ENCODE assay signal across 24 cellular contexts in genomic region chr4:169984745-169985144, GRCh38. TPM values are rescaled to one million over a fixed set of nuclear protein-coding genes. Genes with fewer than 3 reads are reported as not detected.
DNase-seq lines count a peak whose midpoint lies in the region; ATAC-seq, FAIRE-seq and TF ChIP-seq lines count a peak whose summit lies in the region.
"Had no signal": no experiment of that assay in that cellular context is flagged by ENCODE, and none has a peak within 500 bp of the region (broad histone marks: within the 10 kb centered on the region; RNA-seq: fewer than 3 reads in every experiment).

No MANE protein-coding gene starts in this region.

- no peak overlapping the region for H3K14ac ChIP-seq in neuronal stem cell (ENCODE audit: low read length)

- no peaks in the 10 kb centered on the region for H4K20me1 ChIP-seq in HepG2 (ENCODE audit: insufficient read depth, low read length)
- H4K20me1 ChIP-seq: BLaER1 treated with 17β-estradiol and CSF1 and Interleukin-3, amounts not matched to agents 10 nM and 100 nM had no signal

- H3K27me3 ChIP-seq in HepG2 (ENCODE audit: control insufficient read depth in 1 of 2, insufficient read depth in 2 of 2, low read length in 2 of 2): no peaks in the 10 kb centered on the region
- no peaks in the 10 kb centered on the region for H3K27me3 ChIP-seq in right lobe of liver
- H3K27me3 ChIP-seq in WERI-Rb-1 (ENCODE audit: insufficient read depth, low read depth, severe bottlenecking): no peaks in the 10 kb centered on the region
- no peaks in the 10 kb centered on the region for H3K27me3 ChIP-seq in neuronal stem cell (ENCODE audit: control insufficient read depth in 3 of 3, insufficient read depth in 3 of 3, low read depth in 1 of 3, low read length in 3 of 3)
- H3K27me3 ChIP-seq: BLaER1 treated with 17β-estradiol and CSF1 and Interleukin-3, amounts not matched to agents 10 nM and 100 nM had no signal

- H2BK5ac ChIP-seq in neuronal stem cell (ENCODE audit: low read length): no peak overlapping the region

- no peaks in the 10 kb centered on the region for H3K36me3 ChIP-seq in HepG2 (replicated peaks in 1 of 2; ENCODE audit: control insufficient read depth in 1 of 2, insufficient read depth in 2 of 2, low read length in 2 of 2)
- no peaks in the 10 kb centered on the region for H3K36me3 ChIP-seq in right lobe of liver
- H3K36me3 ChIP-seq in WERI-Rb-1: no peaks in the 10 kb centered on the region
- H3K36me3 ChIP-seq in neuronal stem cell (replicated peaks in 1 of 2; ENCODE audit: control insufficient read depth in 2 of 2, insufficient read depth in 2 of 2, low read length in 2 of 2): no peaks in the 10 kb centered on the region
- H3K36me3 ChIP-seq: BLaER1 treated with 17β-estradiol and CSF1 and Interleukin-3, amounts not matched to agents 10 nM and 100 nM had no signal

- no peaks in the 10 kb centered on the region for H3K79me2 ChIP-seq in HepG2 (ENCODE audit: insufficient read depth, low read length)

- H3K4me1 ChIP-seq in HepG2 (ENCODE audit: insufficient read depth, low read length) (no peaks in the 10 kb centered on the region), right lobe of liver (peaks cover 0 to 9% (median 0%) of the 10 kb centered on the region in 4 donors), neuronal stem cell (ENCODE audit: control insufficient read depth in 2 of 2, insufficient read depth in 1 of 2, low read depth in 1 of 2, low read length in 2 of 2) (peaks cover 0 to 2% of the 10 kb centered on the region in 2 donors)
- H3K4me1 ChIP-seq: BLaER1 treated with 17β-estradiol and CSF1 and Interleukin-3, amounts not matched to agents 10 nM and 100 nM; Caco-2 had no signal

- WGBS in HepG2 (ENCODE audit: low lambda C conversion rate): 34% methylated on average over 4 of the region's 4 CpGs
- 79% methylated on average over 4 of the region's 4 CpGs for WGBS in right lobe of liver (ENCODE audit: insufficient coverage, low coverage, low lambda C conversion rate, missing lambda C conversion rate)
- WGBS in neuronal stem cell (ENCODE audit: extremely low coverage in 2 of 2, insufficient read length in 2 of 2, insufficient replicate concordance in 1 of 2), 2 donors: no CpG with 5 or more reads among the region's 4 CpGs

- H3K27ac ChIP-seq in HepG2 (ENCODE audit: extremely low read length, insufficient read depth, low read length) (no peak overlapping the region), right lobe of liver (no peak overlapping the region), WERI-Rb-1 (peak overlapping the region; percentile 24; the same call in 1 of the 2 replicates), caudate nucleus (ENCODE audit: low read depth, low read length) (peak overlapping the region; percentile 36), neuronal stem cell (replicated peaks; ENCODE audit: low read length) (no peak overlapping the region)
- H3K27ac ChIP-seq: 22Rv1; A549; BLaER1 treated with 17β-estradiol and CSF1 and Interleukin-3, amounts not matched to agents 10 nM and 100 nM; C4-2B had no signal

- no peak overlapping the region for H2AK5ac ChIP-seq in neuronal stem cell (ENCODE audit: low read depth, low read length)

- H4K91ac ChIP-seq in neuronal stem cell (ENCODE audit: low read depth, low read length, poor library complexity): no peak overlapping the region

- H3K4me2 ChIP-seq in HepG2 (ENCODE audit: low read depth, low read length): no peak overlapping the region
- H3K4me2 ChIP-seq in neuronal stem cell (ENCODE audit: insufficient read depth, low read length, poor library complexity, severe bottlenecking): no peak overlapping the region
- H3K4me2 ChIP-seq: A549; BLaER1 treated with 17β-estradiol and CSF1 and Interleukin-3, amounts not matched to agents 10 nM and 100 nM had no signal

- H4K8ac ChIP-seq in neuronal stem cell (ENCODE audit: low read depth, low read length): no peak overlapping the region

- no peak overlapping the region for H2BK120ac ChIP-seq in neuronal stem cell (ENCODE audit: low read depth, low read length)

- TF ChIP-seq EP300 in HepG2 (IDR thresholded peaks at IDR 0.05; ENCODE audit: low read depth in 2 of 2, low read length in 2 of 2) (no peak), HepG2 (CRISPR knock-in tag; IDR thresholded peaks at IDR 0.05; ENCODE audit: borderline replicate concordance) (no peak)

- H2BK15ac ChIP-seq in neuronal stem cell (ENCODE audit: low read length): no peak overlapping the region

- POLR2A ChIA-PET in HepG2 (lab: Yijun Ruan, JAX): no interaction called here

- no peak for FAIRE-seq in HepG2 (lab: Jason Lieb, UNC)
- FAIRE-seq: A549, D721Med, G401.6, GM12891, GM19239 had no signal

- H3K9ac ChIP-seq in HepG2 (ENCODE audit: insufficient read depth, low read depth, low read length) (no peak overlapping the region), neuronal stem cell (ENCODE audit: low read depth, low read length, poor library complexity) (no peak overlapping the region)
- H3K9ac ChIP-seq: BLaER1 treated with 17β-estradiol and CSF1 and Interleukin-3, amounts not matched to agents 10 nM and 100 nM had no signal

- in situ Hi-C loops in HepG2 (cut with HindIII; ENCODE audit: extremely low pct_ligation_motif_present, low pct_unique_long_range_greater_than_20kb): no loop called here

- no peaks in the 10 kb centered on the region for H3K36me3 Mint-ChIP-seq in nephron (ENCODE audit: low read depth)
- H3K36me3 Mint-ChIP-seq: CD8-positive, alpha-beta T cell had no signal

- H3K27ac Mint-ChIP-seq in nephron: peak overlapping the region in 2 of 3 experiments; percentile 13 to 49
- H3K27ac Mint-ChIP-seq: B cell; CD4-positive, alpha-beta T cell; CD8-positive, alpha-beta T cell had no signal

- no peak overlapping the region for H3K4ac ChIP-seq in neuronal stem cell (ENCODE audit: low read length)

- TF ChIP-seq RAD21 in HepG2 (CRISPR knock-in tag; IDR thresholded peaks at IDR 0.05): no peak

- no peak overlapping the region for H2BK12ac ChIP-seq in neuronal stem cell (ENCODE audit: low read length)

- no peak overlapping the region for H3K18ac ChIP-seq in neuronal stem cell (ENCODE audit: low read length)

- ATAC-seq in HepG2 (no peak), right lobe of liver (no peak), GM21619 (IDR thresholded peaks at IDR 0.05; ENCODE audit: unreplicated experiment) (no peak), GM21529 (IDR thresholded peaks at IDR 0.05; ENCODE audit: unreplicated experiment) (no peak)
- ATAC-seq: A549; CD8-positive, alpha-beta T cell had no signal

- no TSS peak for BruUV-seq in HepG2 (replicated peaks; lab: Mats Ljungman, UMichigan)

- DNase-seq in HepG2 (ENCODE audit: low spot score): no peak
- no peak for DNase-seq in right lobe of liver
- DNase-seq in WERI-Rb-1: no peak
- no peak for DNase-seq in caudate nucleus (lab: John Stamatoyannopoulos, UW)
- no peak for DNase-seq in neuronal stem cell (ENCODE audit: low spot score)
- DNase-seq: AML-193; Caco-2; Calu3; CD4-positive, alpha-beta T cell; CD8-positive, alpha-beta T cell; DMS79 treated with DMSO at 0.1 percent for 48 hours; GF-D8 had no signal

- H3K4me3 ChIP-seq in HepG2 (replicated peaks in 1 of 3; ENCODE audit: insufficient read depth in 1 of 3, low read depth in 2 of 3, low read length in 3 of 3): no peak overlapping the region
- no peak overlapping the region for H3K4me3 ChIP-seq in right lobe of liver
- H3K4me3 ChIP-seq in WERI-Rb-1 (ENCODE audit: low read depth, low read length): no peak overlapping the region
- no peak overlapping the region for H3K4me3 ChIP-seq in neuronal stem cell (ENCODE audit: low read length in 2 of 2)
- H3K4me3 ChIP-seq: A549; BLaER1 treated with 17β-estradiol and CSF1 and Interleukin-3, amounts not matched to agents 10 nM and 100 nM had no signal

- H3K9me3 ChIP-seq in HepG2 (ENCODE audit: low read length) (no peaks in the 10 kb centered on the region), right lobe of liver (no peaks in the 10 kb centered on the region), WERI-Rb-1 (ENCODE audit: severe bottlenecking) (no peaks in the 10 kb centered on the region), neuronal stem cell (replicated peaks in 1 of 2; ENCODE audit: control insufficient read depth in 2 of 2, insufficient read depth in 1 of 2, low read depth in 1 of 2, low read length in 2 of 2) (no peaks in the 10 kb centered on the region)
- H3K9me3 ChIP-seq: A549; BLaER1 treated with 17β-estradiol and CSF1 and Interleukin-3, amounts not matched to agents 10 nM and 100 nM; Caco-2 had no signal

- no peaks in the 10 kb centered on the region for H3K79me1 ChIP-seq in neuronal stem cell (ENCODE audit: low read depth, low read length)

- CTCF ChIA-PET in HepG2 (lab: Yijun Ruan, JAX; ENCODE audit: low intra/inter-chr PET ratio, low total read pairs): no interaction called here

- no peak overlapping the region for H2AFZ ChIP-seq in HepG2 (ENCODE audit: low read length)
- no peak overlapping the region for H2AFZ ChIP-seq in neuronal stem cell (ENCODE audit: low read length)

- no peak overlapping the region for H3K4me3 Mint-ChIP-seq in nephron
- H3K4me3 Mint-ChIP-seq: B cell; CD4-positive, alpha-beta T cell; CD8-positive, alpha-beta T cell had no signal

- H3K27me3 Mint-ChIP-seq in nephron (ENCODE audit: low read depth): peaks cover 4% of the 10 kb centered on the region

- H3K4me1 Mint-ChIP-seq in nephron: peaks cover 13% of the 10 kb centered on the region
- H3K4me1 Mint-ChIP-seq: B cell had no signal

- intact Hi-C loops in HepG2 (cut with micrococcal nuclease; ENCODE audit: unreplicated experiment) (no loop called here), right lobe of liver (cut with DNase I) (no loop called here)

- H3K9me3 Mint-ChIP-seq in nephron: no peaks in the 10 kb centered on the region
- H3K9me3 Mint-ChIP-seq: CD4-positive, alpha-beta T cell; CD8-positive, alpha-beta T cell had no signal

- no peak overlapping the region for H3K23ac ChIP-seq in neuronal stem cell (ENCODE audit: low read depth, low read length, poor library complexity)

- TF ChIP-seq POLR2A in HepG2 (IDR thresholded peaks at IDR 0.05; ENCODE audit: insufficient read depth in 1 of 2, low read depth in 2 of 2, low read length in 2 of 2): no peak
- no peak for TF ChIP-seq POLR2A in right lobe of liver (IDR thresholded peaks at IDR 0.05)

- TF ChIP-seq CTCF in HepG2 (CRISPR knock-in tag; IDR thresholded peaks at IDR 0.05): no peak
- TF ChIP-seq CTCF in right lobe of liver (IDR thresholded peaks at IDR 0.05): no peak
- TF ChIP-seq CTCF in WERI-Rb-1 (IDR thresholded peaks at IDR 0.05; ENCODE audit: low read depth, low read length): no peak
- no peak for TF ChIP-seq CTCF in nephron (IDR thresholded peaks at IDR 0.05; ENCODE audit: unreplicated experiment in 3 of 3)

RNA-seq across cellular contexts. Expression of gene MFAP3L, which starts 41.5 kb away (rescaled TPM):
- total RNA-seq in HepG2 (2016; rRNA removed; fragmentation: Illumina TruSeq; extraction: Trizol) (3.6 and 3.7 TPM in 2 replicates), right lobe of liver (10 to 100 TPM; 23.2 to 84.3 (median 39.3) TPM)
- 1.3 and 1.4 TPM in 2 replicates for total RNA-seq in HepG2 (2016; cell fraction: cytosol; rRNA removed; fragmentation: Illumina TruSeq; extraction: Trizol; ENCODE audit: low read depth)
- total RNA-seq in HepG2 (2016; cell fraction: insoluble cytoplasmic fraction; rRNA removed; fragmentation: Illumina TruSeq; extraction: Trizol): 3.6 TPM in 2 replicates
- 3.5 and 4.4 TPM in 2 replicates for total RNA-seq in HepG2 (2016; cell fraction: membrane; rRNA removed; fragmentation: Illumina TruSeq; extraction: Trizol)
- total RNA-seq in HepG2 (2016; cell fraction: nucleus; rRNA removed; fragmentation: Illumina TruSeq; extraction: Trizol): 3.3 and 4.0 TPM in 2 replicates
- polyA plus RNA-seq in HepG2 (2011; rRNA removed): 0.88 and 1.5 TPM in 2 replicates
- 0.60 and 0.70 TPM in 2 replicates for polyA plus RNA-seq in HepG2 (2011; cell fraction: cytosol; rRNA removed)
- polyA plus RNA-seq in HepG2 (2011; cell fraction: nucleus; rRNA removed): 1.2 and 1.4 TPM in 2 replicates
- 0.31 and 0.51 TPM in 2 replicates for polyA plus RNA-seq in HepG2 (2012)
- polyA plus RNA-seq in HepG2 (2016; cell fraction: cytosol; fragmentation: Illumina TruSeq; extraction: Trizol; ENCODE audit: low read depth): 2.4 and 2.5 TPM in 2 replicates
- polyA plus RNA-seq in HepG2 (2016; cell fraction: insoluble cytoplasmic fraction; fragmentation: Illumina TruSeq; extraction: Trizol; ENCODE audit: low read depth): 1.8 and 3.3 TPM in 2 replicates
- 2.3 and 3.1 TPM in 2 replicates for polyA plus RNA-seq in HepG2 (2016; cell fraction: membrane; fragmentation: Illumina TruSeq; extraction: Trizol; ENCODE audit: low read depth)
- 1.6 and 2.8 TPM in 2 replicates for polyA plus RNA-seq in HepG2 (2016; cell fraction: nucleus; fragmentation: Illumina TruSeq; extraction: Trizol; ENCODE audit: insufficient read depth, low read depth)
- polyA minus RNA-seq in HepG2 (2011; rRNA and poly(A)+ RNA removed; ENCODE audit: low replicate concordance): 2.1 and 8.8 TPM in 2 replicates
- polyA minus RNA-seq in HepG2 (2011; cell fraction: cytosol; rRNA and poly(A)+ RNA removed): 0.79 and 1.7 TPM in 2 replicates
- 1.2 and 1.9 TPM in 2 replicates for polyA minus RNA-seq in HepG2 (2011; cell fraction: nucleus; rRNA and poly(A)+ RNA removed)
- 4.8 TPM for polyA plus RNA-seq in neuronal stem cell (2013, experiment 1 of 2)
- 5.2 TPM for polyA plus RNA-seq in neuronal stem cell (2013, experiment 2 of 2)

Comparison
In these comparisons a context has a peak if more than half of its experiments do, and no peak if none do; other contexts are left out.
1. H3K27ac ChIP-seq: peak in WERI-Rb-1 (single experiment) and caudate nucleus (single experiment); none in HepG2 (single experiment), right lobe of liver (0 of 3) and neuronal stem cell (single experiment).